ENCODE assay signal across 8 cellular contexts in genomic region chr11:85809881-85810280, GRCh38. TPM values are rescaled to one million over a fixed set of nuclear protein-coding genes. Genes with fewer than 3 reads are reported as not detected.
DNase-seq lines count a peak whose midpoint lies in the region; ATAC-seq, FAIRE-seq and TF ChIP-seq lines count a peak whose summit lies in the region.

No MANE protein-coding gene starts in this region.

- H3K36me3 ChIP-seq in endothelial cell of umbilical vein (ENCODE audit: control insufficient read depth in 2 of 2, extremely low read depth in 1 of 2, insufficient read depth in 2 of 2, low read length in 2 of 2) = no peaks in the 10 kb centered on the region
- no peaks in the 10 kb centered on the region for H3K36me3 ChIP-seq in osteoblast (ENCODE audit: insufficient read depth, low read length)

- no peak overlapping the region for H3K4me3 ChIP-seq in endothelial cell of umbilical vein (replicated peaks in 1 of 3; ENCODE audit: insufficient read depth in 1 of 3, low read depth in 1 of 3, low read length in 3 of 3)
- H3K4me3 ChIP-seq in osteoblast (ENCODE audit: insufficient read depth, low read length) = peak overlapping the region; percentile 76

- H4K20me1 ChIP-seq in endothelial cell of umbilical vein (replicated peaks; ENCODE audit: control insufficient read depth, extremely low read depth, insufficient read depth, low read length) (no peaks in the 10 kb centered on the region), osteoblast (ENCODE audit: insufficient read depth, low read length) (peaks cover 4% of the 10 kb centered on the region)

- H3K9me3 ChIP-seq in endothelial cell of umbilical vein (replicated peaks; ENCODE audit: control insufficient read depth, insufficient read depth, low read length) (no peaks in the 10 kb centered on the region), osteoblast (ENCODE audit: low read depth, low read length) (no peaks in the 10 kb centered on the region)

- no peak for FAIRE-seq in endothelial cell of umbilical vein (lab: Jason Lieb, UNC)

- no peak overlapping the region for H3K27ac ChIP-seq in endothelial cell of umbilical vein (ENCODE audit: insufficient read depth, low read depth, low read length)
- H3K27ac ChIP-seq in osteoblast (ENCODE audit: low read depth, low read length) = no peak overlapping the region

- TF ChIP-seq POLR2A in endothelial cell of umbilical vein (IDR thresholded peaks at IDR 0.05; ENCODE audit: low read depth, low read length) = no peak

- ATAC-seq in GM18867 (IDR thresholded peaks at IDR 0.05; ENCODE audit: unreplicated experiment) (no peak), HG03196 (IDR thresholded peaks at IDR 0.05; ENCODE audit: unreplicated experiment) (no peak), HG02642 (IDR thresholded peaks at IDR 0.05; ENCODE audit: poor library complexity, unreplicated experiment) (no peak)

- dilution Hi-C loops in endothelial cell of umbilical vein (cut with MboI; ENCODE audit: extremely low pct_ligation_motif_present, low sequenced_read_pairs) = no loop called here

- H3K27ac Mint-ChIP-seq in T-helper 2 cell treated with Interferon-gamma antibody and Interleukin-4, amounts not matched to agents 5 μg/mL and 100 μg/mL, for 36 hours = peak overlapping the region; percentile 53

- peak; percentile 9 for DNase-seq in NCI-H345 (lab: John Stamatoyannopoulos, UW)
- no peak for DNase-seq in NCI-H345 treated with DMSO at 0.1 percent for 48 hours (lab: John Stamatoyannopoulos, UW; ENCODE audit: unreplicated experiment)
- no peak for DNase-seq in T-helper 2 cell treated with Interferon-gamma antibody and Interleukin-4, amounts not matched to agents 5 μg/mL and 100 μg/mL, for 36 hours (ENCODE audit: low spot score)
- DNase-seq in endothelial cell of umbilical vein (ENCODE audit: low read depth, low spot score) = peak; percentile 4
- DNase-seq in osteoblast (ENCODE audit: insufficient read length, low spot score, missing footprints) = peak; percentile 86

- intact Hi-C loops in endothelial cell of umbilical vein (cut with micrococcal nuclease) = no loop called here

- H3K79me2 ChIP-seq in endothelial cell of umbilical vein (ENCODE audit: control insufficient read depth, insufficient read depth, low read length) = no peaks in the 10 kb centered on the region
- no peaks in the 10 kb centered on the region for H3K79me2 ChIP-seq in osteoblast (ENCODE audit: insufficient read depth, low read length)

- CTCF ChIA-PET in endothelial cell of umbilical vein (lab: Charles Lee) = interaction anchor here (0.6 to 2.1 kb wide), 11 partner anchors 9 to 145 kb away, joined by 3 to 10 read pairs (median 4); partner anchors contain the start of genes CCDC83 and CREBZF

- H3K4me1 ChIP-seq in endothelial cell of umbilical vein (ENCODE audit: control insufficient read depth, extremely low read depth, insufficient read depth, low read length) (peaks cover 8% of the 10 kb centered on the region), osteoblast (ENCODE audit: insufficient read depth, low read length) (peaks cover 25% of the 10 kb centered on the region)

- POLR2A ChIA-PET in endothelial cell of umbilical vein (lab: Charles Lee) = interaction anchor here (1.0 kb wide), 1 partner anchor 145 kb away, joined by 3 read pairs; the partner anchor contains the start of gene CREBZF

- H2AFZ ChIP-seq in endothelial cell of umbilical vein (ENCODE audit: low read depth, low read length) (no peak overlapping the region), osteoblast (ENCODE audit: low read length) (peak overlapping the region; percentile 10)

- H3K27me3 Mint-ChIP-seq in T-helper 2 cell treated with Interferon-gamma antibody and Interleukin-4, amounts not matched to agents 5 μg/mL and 100 μg/mL, for 36 hours (ENCODE audit: low read depth) = peaks cover 12% of the 10 kb centered on the region

- H3K4me1 Mint-ChIP-seq in T-helper 2 cell treated with Interferon-gamma antibody and Interleukin-4, amounts not matched to agents 5 μg/mL and 100 μg/mL, for 36 hours (ENCODE audit: low read depth) = peaks cover 40% of the 10 kb centered on the region

- no peak overlapping the region for H3K9ac ChIP-seq in endothelial cell of umbilical vein (replicated peaks; ENCODE audit: extremely low read depth, insufficient read depth, low read length)

- peaks cover 3% of the 10 kb centered on the region for H3K36me3 Mint-ChIP-seq in T-helper 2 cell treated with Interferon-gamma antibody and Interleukin-4, amounts not matched to agents 5 μg/mL and 100 μg/mL, for 36 hours (ENCODE audit: low read depth)

- H3K4me2 ChIP-seq in endothelial cell of umbilical vein (ENCODE audit: insufficient read depth, low read length) (no peak overlapping the region), osteoblast (ENCODE audit: insufficient read depth, low read length) (peak overlapping the region; percentile 92)

- TF ChIP-seq CTCF in endothelial cell of umbilical vein (IDR thresholded peaks at IDR 0.05; ENCODE audit: extremely low read depth in 1 of 2, insufficient read depth in 1 of 2, low read depth in 1 of 2, low read length in 2 of 2) = peak in 1 of 2 donors; percentile 6
- TF ChIP-seq CTCF in osteoblast (IDR thresholded peaks at IDR 0.05; ENCODE audit: extremely low read depth, low read depth, low read length) = peak; percentile 27

- no peaks in the 10 kb centered on the region for H3K9me3 Mint-ChIP-seq in T-helper 2 cell treated with Interferon-gamma antibody and Interleukin-4, amounts not matched to agents 5 μg/mL and 100 μg/mL, for 36 hours

- BruUV-seq in endothelial cell of umbilical vein (replicated peaks; lab: Mats Ljungman, UMichigan) = no TSS peak

- no peaks in the 10 kb centered on the region for H3K9me1 ChIP-seq in endothelial cell of umbilical vein (replicated peaks; ENCODE audit: control insufficient read depth, extremely low read depth, insufficient read depth, low read length)

- H3K27me3 ChIP-seq in endothelial cell of umbilical vein (ENCODE audit: control insufficient read depth in 2 of 2, insufficient read depth in 2 of 2, low read length in 2 of 2) (peaks cover 16 to 24% of the 10 kb centered on the region in 2 experiments), osteoblast (ENCODE audit: insufficient read depth, low read length) (peaks cover 3% of the 10 kb centered on the region)

- H3K4me3 Mint-ChIP-seq in T-helper 2 cell treated with Interferon-gamma antibody and Interleukin-4, amounts not matched to agents 5 μg/mL and 100 μg/mL, for 36 hours = peak overlapping the region; percentile 89

TF ChIP-seq in endothelial cell of umbilical vein, 7 proteins besides CTCF, POLR2A, EP300 and RAD21:
- peak; percentile 59 for TF ChIP-seq GATA2 (IDR thresholded peaks at IDR 0.05; ENCODE audit: insufficient read depth, insufficient read length, low read depth, low read length)
- no peak for TF ChIP-seq MYC (IDR thresholded peaks at IDR 0.05; ENCODE audit: low read depth, low read length)
- TF ChIP-seq MAX (IDR thresholded peaks at IDR 0.05; ENCODE audit: insufficient read depth, insufficient read length) = no peak

RNA-seq across cellular contexts. Expression of gene SYTL2, which starts 1.1 kb away (rescaled TPM):
- 2.4 and 3.5 TPM in 2 replicates for total RNA-seq in endothelial cell of umbilical vein
- 0.19 and 1.4 TPM in 2 replicates for polyA plus RNA-seq in endothelial cell of umbilical vein
- 0.50 and 0.56 TPM in 2 replicates for polyA plus RNA-seq in endothelial cell of umbilical vein (2011; cell fraction: cytosol; rRNA removed)
- 2.4 and 3.1 TPM in 2 replicates for polyA plus RNA-seq in endothelial cell of umbilical vein (2011; cell fraction: nucleus; rRNA removed)
- polyA plus RNA-seq in endothelial cell of umbilical vein (2012) = 0.57 and 0.74 TPM in 2 replicates
- polyA minus RNA-seq in endothelial cell of umbilical vein = 0.30 and 1.1 TPM in 2 replicates
- polyA minus RNA-seq in endothelial cell of umbilical vein (2011; cell fraction: cytosol; rRNA and poly(A)+ RNA removed) = not detected
- polyA minus RNA-seq in endothelial cell of umbilical vein (2011; cell fraction: nucleus; rRNA and poly(A)+ RNA removed) = 2.5 and 4.9 TPM in 2 replicates
- 19.4 and 19.9 TPM in 2 replicates for total RNA-seq in osteoblast

RNA-seq across cellular contexts. Expression of gene CCDC83, which starts 45.3 kb away (rescaled TPM):
- total RNA-seq in endothelial cell of umbilical vein (not detected in 2 replicates), osteoblast (not detected in 2 replicates)
- not detected in 2 replicates for polyA plus RNA-seq in endothelial cell of umbilical vein
- polyA plus RNA-seq in endothelial cell of umbilical vein (2011; cell fraction: cytosol; rRNA removed) = not detected in 2 replicates
- polyA plus RNA-seq in endothelial cell of umbilical vein (2011; cell fraction: nucleus; rRNA removed) = not detected in 2 replicates
- polyA plus RNA-seq in endothelial cell of umbilical vein (2012) = not detected in 2 replicates
- not detected in 2 replicates for polyA minus RNA-seq in endothelial cell of umbilical vein
- polyA minus RNA-seq in endothelial cell of umbilical vein (2011; cell fraction: cytosol; rRNA and poly(A)+ RNA removed) = not detected
- polyA minus RNA-seq in endothelial cell of umbilical vein (2011; cell fraction: nucleus; rRNA and poly(A)+ RNA removed) = not detected in 2 replicates

Comparison
In these comparisons a context has a peak if more than half of its experiments do, and no peak if none do; other contexts are left out.
1. DNase-seq: peak in NCI-H345 (single experiment), endothelial cell of umbilical vein (single experiment) and osteoblast (single experiment); none in NCI-H345 treated with DMSO at 0.1 percent for 48 hours (single experiment) and T-helper 2 cell treated with Interferon-gamma antibody and Interleukin-4, amounts not matched to agents 5 μg/mL and 100 μg/mL, for 36 hours (single experiment).